In the genomic region with DNA sequence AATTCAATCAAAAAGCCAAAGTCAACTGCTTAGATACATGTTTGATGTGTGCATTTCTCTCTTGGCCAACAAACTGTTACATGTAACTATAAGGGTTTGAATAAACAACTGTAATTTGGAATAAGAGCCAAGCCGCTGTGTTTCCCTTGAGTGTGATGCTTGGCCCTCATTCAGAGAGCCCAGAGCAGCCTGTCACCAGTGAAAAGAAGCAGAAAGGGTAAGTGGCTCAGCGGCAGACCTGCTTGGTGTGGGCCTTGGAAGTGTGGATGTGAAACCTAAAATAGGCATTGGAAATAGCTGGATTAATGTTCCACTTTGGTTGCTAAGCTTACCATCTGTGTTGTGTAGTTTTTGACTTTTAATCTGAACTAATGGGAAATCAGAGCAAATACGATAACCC, we compare ENCODE assay signal across 19 cellular contexts.
"Had no signal": no experiment of that assay in that cellular context is flagged by ENCODE, and none has a peak within 500 bp of the region (broad histone marks: within the 10 kb centered on the region; RNA-seq: fewer than 3 reads in every experiment).

No MANE protein-coding gene starts in this region.

- H3K27ac Mint-ChIP-seq: activated CD8-positive, alpha-beta T cell treated with anti-CD3 and anti-CD28 coated beads for 36 hours; activated naive CD4-positive, alpha-beta T cell treated with anti-CD3 and anti-CD28 coated beads, Interleukin-2, amount 10 ng/mL, durations not matched to agents 7 days and 5 days; activated naive CD8-positive, alpha-beta T cell treated with anti-CD3 and anti-CD28 coated beads, Interleukin-2, amount 50 U/mL, for 24 hours; activated T-cell treated with anti-CD3 and anti-CD28 coated beads, Interleukin-2, amount 50 U/mL, for 24 hours; nephron had no signal

- H3K36me3 ChIP-seq: brain microvascular endothelial cell, heart left ventricle, left lung, thyroid gland had no signal

- H3K36me3 Mint-ChIP-seq: activated naive CD4-positive, alpha-beta T cell treated with anti-CD3 and anti-CD28 coated beads, Interleukin-2, amount 10 ng/mL, durations not matched to agents 7 days and 5 days had no signal

- H3K27me3 ChIP-seq: brain microvascular endothelial cell, heart left ventricle, left lung, thyroid gland had no signal

- H3K27ac ChIP-seq: brain microvascular endothelial cell, heart left ventricle, left lung, thyroid gland had no signal

- H3K4me3 ChIP-seq: heart left ventricle, left lung, thyroid gland had no signal

- H3K4me3 Mint-ChIP-seq: activated CD8-positive, alpha-beta T cell treated with anti-CD3 and anti-CD28 coated beads for 36 hours; activated naive CD4-positive, alpha-beta T cell treated with anti-CD3 and anti-CD28 coated beads, Interleukin-2, amount 10 ng/mL, durations not matched to agents 7 days and 5 days; activated naive CD8-positive, alpha-beta T cell treated with anti-CD3 and anti-CD28 coated beads, Interleukin-2, amount 50 U/mL, for 24 hours; activated T-cell treated with anti-CD3 and anti-CD28 coated beads, Interleukin-2, amount 50 U/mL, for 24 hours; nephron had no signal

- H3K4me1 ChIP-seq: heart left ventricle, left lung, thyroid gland had no signal

- ATAC-seq: activated CD8-positive, alpha-beta T cell treated with anti-CD3 and anti-CD28 coated beads for 36 hours; activated naive CD8-positive, alpha-beta T cell treated with anti-CD3 and anti-CD28 coated beads, Interleukin-2, amount 50 U/mL, for 24 hours; heart left ventricle; left lung had no signal

- H3K9me3 Mint-ChIP-seq: activated naive CD4-positive, alpha-beta T cell treated with anti-CD3 and anti-CD28 coated beads, Interleukin-2, amount 10 ng/mL, durations not matched to agents 7 days and 5 days; nephron had no signal

- H3K9me3 ChIP-seq: left lung, thyroid gland had no signal

- DNase-seq: activated CD4-positive, alpha-beta T cell treated with anti-CD3 and anti-CD28 coated beads for 48 hours; activated CD4-positive, CD25-positive, alpha-beta regulatory T cell; activated CD8-positive, alpha-beta T cell treated with anti-CD3 and anti-CD28 coated beads for 36 hours; activated naive CD4-positive, alpha-beta T cell treated with anti-CD3 and anti-CD28 coated beads, Interleukin-2, amount 10 ng/mL, durations not matched to agents 7 days and 5 days; activated naive CD8-positive, alpha-beta T cell treated with anti-CD3 and anti-CD28 coated beads, Interleukin-2, amount 50 U/mL, for 24 hours; activated T-cell treated with anti-CD3 and anti-CD28 coated beads, Interleukin-2, amount 50 U/mL, for 24 hours; anterior cingulate cortex; brain microvascular endothelial cell; cortex of kidney; effector CD4-positive, alpha-beta T cell; heart left ventricle; kidney; left lung; mammary epithelial cell; midbrain; nucleus accumbens; stimulated activated naive CD4-positive, alpha-beta T cell; thyroid gland had no signal

- H3K4me1 Mint-ChIP-seq: activated naive CD4-positive, alpha-beta T cell treated with anti-CD3 and anti-CD28 coated beads, Interleukin-2, amount 10 ng/mL, durations not matched to agents 7 days and 5 days; activated naive CD8-positive, alpha-beta T cell treated with anti-CD3 and anti-CD28 coated beads, Interleukin-2, amount 50 U/mL, for 24 hours; nephron had no signal

- H3K27me3 Mint-ChIP-seq: activated CD8-positive, alpha-beta T cell treated with anti-CD3 and anti-CD28 coated beads for 36 hours; activated naive CD4-positive, alpha-beta T cell treated with anti-CD3 and anti-CD28 coated beads, Interleukin-2, amount 10 ng/mL, durations not matched to agents 7 days and 5 days; activated naive CD8-positive, alpha-beta T cell treated with anti-CD3 and anti-CD28 coated beads, Interleukin-2, amount 50 U/mL, for 24 hours; activated T-cell treated with anti-CD3 and anti-CD28 coated beads, Interleukin-2, amount 50 U/mL, for 24 hours had no signal
